ENCODE assay signal across 8 cellular contexts in genomic region chr1:156282143-156282478, GRCh38. TPM values are rescaled to one million over a fixed set of nuclear protein-coding genes. Genes with fewer than 3 reads are reported as not detected.
DNase-seq lines count a peak whose midpoint lies in the region; ATAC-seq and TF ChIP-seq lines count a peak whose summit lies in the region.

No MANE protein-coding gene starts in this region.

- no peaks in the 10 kb centered on the region for H3K27me3 Mint-ChIP-seq in Calu3 (ENCODE audit: unreplicated experiment)

- H4K91ac ChIP-seq in neuronal stem cell (ENCODE audit: low read depth, low read length, poor library complexity), result no peak overlapping the region

- no peak overlapping the region for H3K14ac ChIP-seq in neuronal stem cell (ENCODE audit: low read length)

- no peaks in the 10 kb centered on the region for H3K9me3 Mint-ChIP-seq in Calu3 (ENCODE audit: low read depth, unreplicated experiment)

- H3K4me3 ChIP-seq in RWPE2 (ENCODE audit: severe bottlenecking) (peak overlapping the region; percentile 85), neuronal stem cell (ENCODE audit: low read length in 2 of 2) (peak overlapping the region; percentile 84 to 90)

- no peak overlapping the region for H2BK15ac ChIP-seq in neuronal stem cell (ENCODE audit: low read length)

- H3K4ac ChIP-seq in neuronal stem cell (ENCODE audit: low read length), result no peak overlapping the region

- peak overlapping the region; percentile 64 for H3K4me2 ChIP-seq in neuronal stem cell (ENCODE audit: insufficient read depth, low read length, poor library complexity, severe bottlenecking)

- H3K36me3 Mint-ChIP-seq in Calu3 (ENCODE audit: insufficient read depth, unreplicated experiment), result peaks cover 52% of the 10 kb centered on the region

- no peaks in the 10 kb centered on the region for H3K27me3 ChIP-seq in RWPE2 (ENCODE audit: insufficient read depth, poor library complexity, severe bottlenecking)
- no peaks in the 10 kb centered on the region for H3K27me3 ChIP-seq in neuronal stem cell (ENCODE audit: control insufficient read depth in 3 of 3, insufficient read depth in 3 of 3, low read depth in 1 of 3, low read length in 3 of 3)

- peak overlapping the region; percentile 31 for H2BK5ac ChIP-seq in neuronal stem cell (ENCODE audit: low read length)

- no peak overlapping the region for H2BK12ac ChIP-seq in neuronal stem cell (ENCODE audit: low read length)

- peak overlapping the region; percentile 97 for H3K9ac ChIP-seq in neuronal stem cell (ENCODE audit: low read depth, low read length, poor library complexity)

- BruUV-seq in Calu3 (replicated peaks; lab: Mats Ljungman, UMichigan), result no TSS peak

- H2AFZ ChIP-seq in neuronal stem cell (ENCODE audit: low read length), result peak overlapping the region; percentile 96

- peaks cover 7% of the 10 kb centered on the region for H3K79me1 ChIP-seq in neuronal stem cell (ENCODE audit: low read depth, low read length)

- CTCF ChIA-PET in Calu3 (lab: Charles Lee), result interaction anchor here (1.2 to 2.2 kb wide), 6 partner anchors 9 to 136 kb away, joined by 3 to 8 read pairs (median 6); partner anchors contain the start of genes CCT3, GLMP and TSACC

- peak overlapping the region; percentile 72 for H3K4me3 Mint-ChIP-seq in Calu3 (ENCODE audit: low read depth, unreplicated experiment)

- no peak overlapping the region for H3K18ac ChIP-seq in neuronal stem cell (ENCODE audit: low read length)

- H3K27ac ChIP-seq in RWPE2 (ENCODE audit: poor library complexity, severe bottlenecking), result peak overlapping the region; percentile 65
- H3K27ac ChIP-seq in neuronal stem cell (replicated peaks; ENCODE audit: low read length), result no peak overlapping the region

- no peak overlapping the region for H4K8ac ChIP-seq in neuronal stem cell (ENCODE audit: low read depth, low read length)

- DNase-seq in Calu3, result no peak
- DNase-seq in RWPE2 (ENCODE audit: low spot score), result no peak
- DNase-seq in neuronal stem cell (ENCODE audit: low spot score), result no peak
- no peak for DNase-seq in effector CD8-positive, alpha-beta T cell (lab: John Stamatoyannopoulos, UW)
- no peak for DNase-seq in HUDEP-2 (lab: John Stamatoyannopoulos, UW; ENCODE audit: unreplicated experiment in 76 of 76)
- DNase-seq in Ammon's horn (ENCODE audit: low spot score), result no peak

- H3K23ac ChIP-seq in neuronal stem cell (ENCODE audit: low read depth, low read length, poor library complexity), result no peak overlapping the region

- peaks cover 19% of the 10 kb centered on the region for H3K4me1 Mint-ChIP-seq in Calu3 (ENCODE audit: low read depth, unreplicated experiment)

- no CpG with 5 or more reads among the region's 10 CpGs for WGBS in neuronal stem cell (ENCODE audit: extremely low coverage in 2 of 2, insufficient read length in 2 of 2, insufficient replicate concordance in 1 of 2), 2 donors

- peaks cover 46% of the 10 kb centered on the region for H3K36me3 ChIP-seq in RWPE2 (ENCODE audit: low read depth)
- H3K36me3 ChIP-seq in neuronal stem cell (replicated peaks in 1 of 2; ENCODE audit: control insufficient read depth in 2 of 2, insufficient read depth in 2 of 2, low read length in 2 of 2), result peaks cover 20 to 39% of the 10 kb centered on the region in 2 donors

- H2BK120ac ChIP-seq in neuronal stem cell (ENCODE audit: low read depth, low read length), result no peak overlapping the region

- H3K27ac Mint-ChIP-seq in Calu3 (ENCODE audit: unreplicated experiment), result peak overlapping the region; percentile 78

- H3K9me3 ChIP-seq in RWPE2 (ENCODE audit: severe bottlenecking) (no peaks in the 10 kb centered on the region), neuronal stem cell (replicated peaks in 1 of 2; ENCODE audit: control insufficient read depth in 2 of 2, insufficient read depth in 1 of 2, low read depth in 1 of 2, low read length in 2 of 2) (no peaks in the 10 kb centered on the region)

- peaks cover 14% of the 10 kb centered on the region for H3K4me1 ChIP-seq in RWPE2 (ENCODE audit: insufficient read depth, poor library complexity, severe bottlenecking)
- H3K4me1 ChIP-seq in neuronal stem cell (ENCODE audit: control insufficient read depth in 2 of 2, insufficient read depth in 1 of 2, low read depth in 1 of 2, low read length in 2 of 2), result peaks cover 11 to 12% of the 10 kb centered on the region in 2 donors

- intact Hi-C loops in Calu3 (cut with micrococcal nuclease; ENCODE audit: unreplicated experiment), result loop anchor here (5.0 kb wide), 2 partner anchors 55 to 220 kb away; partner anchors contain the start of genes CCT3, MEF2D and TSACC

- no peak overlapping the region for H2AK5ac ChIP-seq in neuronal stem cell (ENCODE audit: low read depth, low read length)

- ATAC-seq in HG02840 (IDR thresholded peaks at IDR 0.05; ENCODE audit: low FRiP score, unreplicated experiment), result peak; percentile 1
- peak; percentile 30 for ATAC-seq in RWPE2 (ENCODE audit: low read depth)
- peak; percentile 21 for ATAC-seq in esophagus mucosa

- TF ChIP-seq CTCF in Calu3 (IDR thresholded peaks at IDR 0.05; ENCODE audit: unreplicated experiment), result no peak
- TF ChIP-seq CTCF in RWPE2 (IDR thresholded peaks at IDR 0.05; ENCODE audit: poor library complexity, severe bottlenecking), result no peak

RNA-seq across cellular contexts. Expression of gene SMG5, which starts 0.5 kb away (rescaled TPM):
- 117 and 118 TPM in 2 replicates for total RNA-seq in Calu3 (2022)
- total RNA-seq in esophagus mucosa, result 38.0 TPM
- 36.6 TPM for polyA plus RNA-seq in neuronal stem cell (2013, experiment 1 of 2)
- 35.4 TPM for polyA plus RNA-seq in neuronal stem cell (2013, experiment 2 of 2)

RNA-seq across cellular contexts. Expression of gene TMEM79, which starts 2.0 kb away (rescaled TPM):
- total RNA-seq in Calu3 (2022) (12.8 and 12.9 TPM in 2 replicates), esophagus mucosa (110 TPM)
- 1.4 TPM for polyA plus RNA-seq in neuronal stem cell (2013, experiment 1 of 2)
- 1.5 TPM for polyA plus RNA-seq in neuronal stem cell (2013, experiment 2 of 2)

RNA-seq across cellular contexts. Expression of gene GLMP, which starts 13.4 kb away (rescaled TPM):
- total RNA-seq in Calu3 (2022) (31.0 and 39.7 TPM in 2 replicates), esophagus mucosa (22.5 TPM)
- polyA plus RNA-seq in neuronal stem cell (2013, experiment 1 of 2), result 40.3 TPM
- 39.2 TPM for polyA plus RNA-seq in neuronal stem cell (2013, experiment 2 of 2)

RNA-seq across cellular contexts. Expression of gene VHLL, which starts 17.0 kb away (rescaled TPM):
- 0.81 and 1.5 TPM in 2 replicates for total RNA-seq in Calu3 (2022)
- not detected for total RNA-seq in esophagus mucosa
- not detected for polyA plus RNA-seq in neuronal stem cell (2013, experiment 1 of 2)
- polyA plus RNA-seq in neuronal stem cell (2013, experiment 2 of 2), result 0.08 TPM

RNA-seq across cellular contexts. Expression of gene PAQR6, which starts 34.3 kb away (rescaled TPM):
- total RNA-seq in Calu3 (2022) (20.4 and 21.2 TPM in 2 replicates), esophagus mucosa (2.0 TPM)
- polyA plus RNA-seq in neuronal stem cell (2013, experiment 1 of 2), result 8.8 TPM
- polyA plus RNA-seq in neuronal stem cell (2013, experiment 2 of 2), result 8.7 TPM
